In genomic region chr14:33950320-33951182, GRCh38 we compare ENCODE assay signal across 1 cellular context.
A peak's percentile ranks its signal among the peaks of the same experiment; 100 is the strongest.
TF ChIP-seq lines count a peak whose summit lies in the region.

Gene EGLN3, minus strand, starts transcription at chr14:33951074. Its CDS starts 322 bp downstream, at chr14:33950752.

TF ChIP-seq in HepG2, 621 proteins besides CTCF, POLR2A, EP300 and RAD21 (continued from another document and continues in another):
- no peak for TF ChIP-seq ZNF281 (CRISPR knock-in tag; IDR thresholded peaks at IDR 0.05; ENCODE audit: borderline replicate concordance)
- no peak for TF ChIP-seq ZNF180 (CRISPR knock-in tag; IDR thresholded peaks at IDR 0.05; ENCODE audit: borderline replicate concordance, low read depth)
- TF ChIP-seq FUBP1 (CRISPR knock-in tag; IDR thresholded peaks at IDR 0.05; ENCODE audit: borderline replicate concordance) = no peak
- peak; percentile 67 to 78; a peak in 2 of 4 replicates for TF ChIP-seq KLF16 (CRISPR knock-in tag; IDR thresholded peaks at IDR 0.05)
- no peak; the same call in 1 of the 2 replicates for TF ChIP-seq RARG (CRISPR knock-in tag; IDR thresholded peaks at IDR 0.05; ENCODE audit: low read depth)
- no peak for TF ChIP-seq ZNF749 (CRISPR knock-in tag; IDR thresholded peaks at IDR 0.05; ENCODE audit: borderline replicate concordance)
- TF ChIP-seq ZFP36L1 (CRISPR knock-in tag; IDR thresholded peaks at IDR 0.05) = no peak
- no peak for TF ChIP-seq ARNT (IDR thresholded peaks at IDR 0.05)
- TF ChIP-seq RBAK (CRISPR knock-in tag; IDR thresholded peaks at IDR 0.05) = 0 out of 2 replicates have a peak, but pooled peaks have one; percentile 51
- no peak for TF ChIP-seq TRIM22 (IDR thresholded peaks at IDR 0.05)
- no peak for TF ChIP-seq MEIS1 (CRISPR knock-in tag; IDR thresholded peaks at IDR 0.05; ENCODE audit: borderline replicate concordance)
- TF ChIP-seq ZNF576 (CRISPR knock-in tag; IDR thresholded peaks at IDR 0.05) = no peak
- peak; percentile 76 for TF ChIP-seq ZNF883 (CRISPR knock-in tag; IDR thresholded peaks at IDR 0.05; ENCODE audit: not compliant biosample characterization)
- TF ChIP-seq ZBTB44 (CRISPR knock-in tag; IDR thresholded peaks at IDR 0.05) = no peak
- TF ChIP-seq ATF2 (CRISPR knock-in tag; IDR thresholded peaks at IDR 0.05) = no peak
- TF ChIP-seq PLSCR1 (CRISPR knock-in tag; IDR thresholded peaks at IDR 0.05; ENCODE audit: borderline replicate concordance) = no peak
- TF ChIP-seq ISL2 (CRISPR knock-in tag; IDR thresholded peaks at IDR 0.05) = no peak; the same call in 1 of the 2 replicates
- TF ChIP-seq GPN1 (CRISPR knock-in tag; IDR thresholded peaks at IDR 0.05; ENCODE audit: borderline replicate concordance) = no peak
- no peak for TF ChIP-seq SKI (IDR thresholded peaks at IDR 0.05; ENCODE audit: partially characterized antibody)
- no peak for TF ChIP-seq ETV6 (CRISPR knock-in tag; conservative IDR thresholded peaks at IDR 0.05)
- no peak for TF ChIP-seq ATF6 (CRISPR knock-in tag; conservative IDR thresholded peaks at IDR 0.05)
- TF ChIP-seq CSRNP2 (CRISPR knock-in tag; conservative IDR thresholded peaks at IDR 0.05; ENCODE audit: low read depth) = no peak
- TF ChIP-seq SP1 (IDR thresholded peaks at IDR 0.05) = no peak
- TF ChIP-seq SP1 (CRISPR knock-in tag; IDR thresholded peaks at IDR 0.05) = peak; percentile 72; the same call in 1 of the 2 replicates
- no peak for TF ChIP-seq DR1 (CRISPR knock-in tag; IDR thresholded peaks at IDR 0.05)
- TF ChIP-seq ZNF609 (CRISPR knock-in tag; IDR thresholded peaks at IDR 0.05; ENCODE audit: borderline replicate concordance) = 0 out of 2 replicates have a peak, but pooled peaks have one; percentile 29
- TF ChIP-seq ZNF629 (CRISPR knock-in tag; conservative IDR thresholded peaks at IDR 0.05) = no peak
- no peak for TF ChIP-seq NAIF1 (CRISPR knock-in tag; IDR thresholded peaks at IDR 0.05; ENCODE audit: borderline replicate concordance)
- no peak for TF ChIP-seq NPAS2 (CRISPR knock-in tag; IDR thresholded peaks at IDR 0.05; ENCODE audit: borderline replicate concordance)
- no peak; the same call in 1 of the 2 replicates for TF ChIP-seq ZNF230 (CRISPR knock-in tag; IDR thresholded peaks at IDR 0.05)
- peak; percentile 47; the same call in 1 of the 2 replicates for TF ChIP-seq ZFY (CRISPR knock-in tag; IDR thresholded peaks at IDR 0.05)
- TF ChIP-seq POLR2AphosphoS2 (IDR thresholded peaks at IDR 0.05; ENCODE audit: low read depth, low read length) = no peak
- no peak for TF ChIP-seq ZSCAN20 (CRISPR knock-in tag; IDR thresholded peaks at IDR 0.05; ENCODE audit: borderline replicate concordance)
- TF ChIP-seq RELA (CRISPR knock-in tag; IDR thresholded peaks at IDR 0.05) = no peak
- 0 out of 2 replicates have a peak, but pooled peaks have one; percentile 47 for TF ChIP-seq SMAD3 (CRISPR knock-in tag; IDR thresholded peaks at IDR 0.05)
